ENCODE assay signal across 8 cellular contexts in the genomic region with DNA sequence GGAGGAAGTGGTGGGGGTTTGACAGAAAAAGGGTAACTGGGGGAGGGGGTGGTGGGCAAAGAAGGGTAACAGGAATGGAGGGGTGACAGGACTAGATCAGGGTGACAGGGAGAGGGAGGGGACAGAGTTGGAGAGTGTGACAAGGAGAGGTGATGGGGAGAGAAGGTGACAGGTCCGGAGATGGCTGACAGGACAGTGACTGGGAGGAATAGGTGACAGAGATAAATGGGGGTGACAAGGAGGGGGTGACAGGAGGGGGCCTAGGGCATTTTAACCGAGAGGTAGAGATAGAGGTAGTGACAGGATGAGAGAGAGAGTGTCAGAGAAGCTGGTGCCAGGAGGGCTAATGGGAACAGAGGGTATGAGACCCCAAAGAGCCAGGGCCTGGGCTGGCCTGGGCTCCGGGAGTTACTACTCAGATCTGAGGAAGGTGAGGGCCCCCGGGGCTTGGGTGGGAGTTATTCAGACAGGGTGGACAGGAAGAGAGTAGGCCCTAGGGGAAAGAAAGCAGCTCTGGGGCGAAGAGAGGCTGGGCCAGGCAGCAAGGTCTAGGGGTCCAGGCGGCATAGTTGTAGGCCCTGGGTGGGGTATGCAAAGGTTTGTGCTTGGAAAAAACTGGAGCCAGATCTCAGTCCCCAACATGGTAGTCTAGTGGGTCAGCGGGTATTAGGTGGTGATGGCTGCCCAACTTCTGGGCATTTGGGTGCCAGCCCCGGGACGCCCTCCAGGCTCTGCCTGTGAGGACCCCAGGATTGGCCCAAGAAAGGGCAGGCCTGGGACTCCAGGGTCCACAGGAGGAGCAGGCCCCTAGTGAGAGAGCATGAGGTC. TPM values are rescaled to one million over a fixed set of nuclear protein-coding genes. Genes with fewer than 3 reads are reported as not detected.
DNase-seq lines count a peak whose midpoint lies in the region; ATAC-seq, FAIRE-seq and TF ChIP-seq lines count a peak whose summit lies in the region.

No MANE protein-coding gene starts in this region.

- H3K36me3 Mint-ChIP-seq in CD14-positive monocyte = peaks cover 21 to 32% of the 10 kb centered on the region in 2 donors
- H3K36me3 Mint-ChIP-seq in neural crest cell (ENCODE audit: low read depth) = no peaks in the 10 kb centered on the region

- CTCF ChIA-PET in endothelial cell of umbilical vein (lab: Charles Lee) = interaction anchor here (1.0 to 3.6 kb wide), 6 partner anchors 10 to 27 kb away, joined by 4 to 24 read pairs (median 6); no protein-coding TSS in a partner anchor

- peak; percentile 54 for TF ChIP-seq POLR2A in endothelial cell of umbilical vein (IDR thresholded peaks at IDR 0.05; ENCODE audit: low read depth, low read length)

- H3K9me3 ChIP-seq in MG63 = no peaks in the 10 kb centered on the region
- H3K9me3 ChIP-seq in endothelial cell of umbilical vein (replicated peaks; ENCODE audit: control insufficient read depth, insufficient read depth, low read length) = no peaks in the 10 kb centered on the region

- DNase-seq in CD14-positive monocyte (ENCODE audit: low spot score) (no peak), MG63 (no peak), endothelial cell of umbilical vein (ENCODE audit: low read depth, low spot score) (no peak), neural crest cell (ENCODE audit: low read depth, low spot score) (no peak), hepatic stellate cell (ENCODE audit: low spot score) (no peak)
- no peak for DNase-seq in stimulated activated CD8-positive, alpha-beta memory T cell treated with anti-CD3 and anti-CD28 coated beads, Interleukin-4, amount 100 ng/mL, for 48 hours

- intact Hi-C loops in CD14-positive monocyte (cut with micrococcal nuclease) (loop anchor here (2.0 kb wide), 2 partner anchors 13 to 15 kb away; partner anchors contain the start of gene ERF (in 2 of the 2)), endothelial cell of umbilical vein (cut with micrococcal nuclease) (no loop called here)

- H3K27ac Mint-ChIP-seq in CD14-positive monocyte (peak overlapping the region in 4 of 7 donors; percentile 98 to 99 (median 99)), neural crest cell (ENCODE audit: unreplicated experiment) (peak overlapping the region; percentile 19)

- dilution Hi-C loops in endothelial cell of umbilical vein (cut with MboI; ENCODE audit: extremely low pct_ligation_motif_present, low sequenced_read_pairs) = no loop called here

- H3K4me3 ChIP-seq in MG63 (peak overlapping the region; percentile 98), endothelial cell of umbilical vein (replicated peaks in 1 of 3; ENCODE audit: insufficient read depth in 1 of 3, low read depth in 1 of 3, low read length in 3 of 3) (peak overlapping the region; percentile 11 to 65 (median 57))

- H3K36me3 ChIP-seq in MG63 (peaks cover 22% of the 10 kb centered on the region), endothelial cell of umbilical vein (ENCODE audit: control insufficient read depth in 2 of 2, extremely low read depth in 1 of 2, insufficient read depth in 2 of 2, low read length in 2 of 2) (peaks cover 9 to 28% of the 10 kb centered on the region in 2 experiments)

- H4K20me1 ChIP-seq in endothelial cell of umbilical vein (replicated peaks; ENCODE audit: control insufficient read depth, extremely low read depth, insufficient read depth, low read length) = no peaks in the 10 kb centered on the region

- H3K4me3 Mint-ChIP-seq in CD14-positive monocyte (peak overlapping the region; percentile 84 to 95), neural crest cell (peak overlapping the region; percentile 87)

- H3K27me3 ChIP-seq in MG63 (no peaks in the 10 kb centered on the region), endothelial cell of umbilical vein (ENCODE audit: control insufficient read depth in 2 of 2, insufficient read depth in 2 of 2, low read length in 2 of 2) (no peaks in the 10 kb centered on the region)

- BruUV-seq in endothelial cell of umbilical vein (replicated peaks; lab: Mats Ljungman, UMichigan) = TSS peak; percentile 96

- peak overlapping the region; percentile 62 for H3K4me2 ChIP-seq in endothelial cell of umbilical vein (ENCODE audit: insufficient read depth, low read length)

- H3K9me3 Mint-ChIP-seq in CD14-positive monocyte (peaks cover 0 to 2% (median 0%) of the 10 kb centered on the region in 7 donors), neural crest cell (no peaks in the 10 kb centered on the region)

- H3K4me1 ChIP-seq in endothelial cell of umbilical vein (ENCODE audit: control insufficient read depth, extremely low read depth, insufficient read depth, low read length) = peaks cover 22% of the 10 kb centered on the region

- POLR2A ChIA-PET in endothelial cell of umbilical vein (lab: Charles Lee) = interaction anchor here (1.0 to 1.5 kb wide), 4 partner anchors 10 to 27 kb away, joined by 3 to 7 read pairs (median 6); partner anchors contain the start of gene GSK3A

- peaks cover 33% of the 10 kb centered on the region for H3K79me2 ChIP-seq in endothelial cell of umbilical vein (ENCODE audit: control insufficient read depth, insufficient read depth, low read length)

- H3K27ac ChIP-seq in endothelial cell of umbilical vein (ENCODE audit: insufficient read depth, low read depth, low read length) = peak overlapping the region; percentile 91

- peaks cover 33% of the 10 kb centered on the region for H3K4me1 Mint-ChIP-seq in CD14-positive monocyte
- H3K4me1 Mint-ChIP-seq in neural crest cell = peaks cover 23% of the 10 kb centered on the region

- TF ChIP-seq CTCF in CD14-positive monocyte (IDR thresholded peaks at IDR 0.05) (no peak), endothelial cell of umbilical vein (IDR thresholded peaks at IDR 0.05; ENCODE audit: extremely low read depth in 1 of 2, insufficient read depth in 1 of 2, low read depth in 1 of 2, low read length in 2 of 2) (no peak), neural crest cell (conservative IDR thresholded peaks at IDR 0.05) (no peak)

- peaks cover 0 to 1% (median 0%) of the 10 kb centered on the region in 3 donors for H3K27me3 Mint-ChIP-seq in CD14-positive monocyte (ENCODE audit: low read depth in 3 of 3)
- H3K27me3 Mint-ChIP-seq in neural crest cell (ENCODE audit: low read depth) = no peaks in the 10 kb centered on the region

- H2AFZ ChIP-seq in endothelial cell of umbilical vein (ENCODE audit: low read depth, low read length) = no peak overlapping the region

- no peaks in the 10 kb centered on the region for H3K9me1 ChIP-seq in endothelial cell of umbilical vein (replicated peaks; ENCODE audit: control insufficient read depth, extremely low read depth, insufficient read depth, low read length)

- peak overlapping the region; percentile 87 for H3K9ac ChIP-seq in endothelial cell of umbilical vein (replicated peaks; ENCODE audit: extremely low read depth, insufficient read depth, low read length)

- ATAC-seq in HG03432 (IDR thresholded peaks at IDR 0.05; ENCODE audit: unreplicated experiment) (no peak), HG02588 (IDR thresholded peaks at IDR 0.05; ENCODE audit: unreplicated experiment) (no peak)

- FAIRE-seq in endothelial cell of umbilical vein (lab: Jason Lieb, UNC) = no peak

RNA-seq across cellular contexts. Expression of gene CIC, which starts 0.7 kb away (rescaled TPM):
- polyA plus RNA-seq in CD14-positive monocyte (under 1 TPM; 0.62 to 0.87 TPM), endothelial cell of umbilical vein (18.4 and 23.5 TPM in 2 replicates)
- 5.9 and 15.8 TPM in 2 replicates for total RNA-seq in MG63 (2014; rRNA removed; shearing (Covaris generic); ENCODE audit: low replicate concordance)
- total RNA-seq in endothelial cell of umbilical vein (86.0 and 86.3 TPM in 2 replicates), neural crest cell (91.6 and 93.4 TPM in 2 replicates)
- polyA plus RNA-seq in endothelial cell of umbilical vein (2011; cell fraction: cytosol; rRNA removed) = 15.8 and 26.9 TPM in 2 replicates
- 59.1 and 69.4 TPM in 2 replicates for polyA plus RNA-seq in endothelial cell of umbilical vein (2011; cell fraction: nucleus; rRNA removed)
- polyA plus RNA-seq in endothelial cell of umbilical vein (2012) = 28.9 and 43.8 TPM in 2 replicates
- polyA minus RNA-seq in endothelial cell of umbilical vein = 9.1 and 9.7 TPM in 2 replicates
- polyA minus RNA-seq in endothelial cell of umbilical vein (2011; cell fraction: cytosol; rRNA and poly(A)+ RNA removed) = 11.2 TPM
- 15.3 and 26.1 TPM in 2 replicates for polyA minus RNA-seq in endothelial cell of umbilical vein (2011; cell fraction: nucleus; rRNA and poly(A)+ RNA removed)

RNA-seq across cellular contexts. Expression of gene ERF, which starts 14.8 kb away (rescaled TPM):
- polyA plus RNA-seq in CD14-positive monocyte (1 to 10 TPM; 2.3 to 3.4 TPM), endothelial cell of umbilical vein (102 and 125 TPM in 2 replicates)
- total RNA-seq in MG63 (2014; rRNA removed; shearing (Covaris generic); ENCODE audit: low replicate concordance) = 78.3 and 168 TPM in 2 replicates
- total RNA-seq in endothelial cell of umbilical vein (117 and 130 TPM in 2 replicates), neural crest cell (102 and 105 TPM in 2 replicates)
- polyA plus RNA-seq in endothelial cell of umbilical vein (2011; cell fraction: cytosol; rRNA removed) = 43.3 and 54.3 TPM in 2 replicates
- polyA plus RNA-seq in endothelial cell of umbilical vein (2011; cell fraction: nucleus; rRNA removed) = 130 and 152 TPM in 2 replicates
- 40.7 and 61.9 TPM in 2 replicates for polyA plus RNA-seq in endothelial cell of umbilical vein (2012)
- 76.4 and 95.4 TPM in 2 replicates for polyA minus RNA-seq in endothelial cell of umbilical vein
- 26.5 TPM for polyA minus RNA-seq in endothelial cell of umbilical vein (2011; cell fraction: cytosol; rRNA and poly(A)+ RNA removed)
- polyA minus RNA-seq in endothelial cell of umbilical vein (2011; cell fraction: nucleus; rRNA and poly(A)+ RNA removed) = 38.5 and 45.5 TPM in 2 replicates

RNA-seq across cellular contexts. Expression of gene GSK3A, which starts 27.3 kb away (rescaled TPM):
- 10 to 100 TPM; 12.3 to 14.9 TPM for polyA plus RNA-seq in CD14-positive monocyte
- total RNA-seq in MG63 (2014; rRNA removed; shearing (Covaris generic); ENCODE audit: low replicate concordance) = 24.1 and 27.3 TPM in 2 replicates
- total RNA-seq in endothelial cell of umbilical vein = 48.3 and 49.5 TPM in 2 replicates
- polyA plus RNA-seq in endothelial cell of umbilical vein = 73.7 and 74.7 TPM in 2 replicates
- 43.0 and 46.7 TPM in 2 replicates for polyA plus RNA-seq in endothelial cell of umbilical vein (2011; cell fraction: cytosol; rRNA removed)
- 38.6 and 45.0 TPM in 2 replicates for polyA plus RNA-seq in endothelial cell of umbilical vein (2011; cell fraction: nucleus; rRNA removed)
- 51.1 and 56.5 TPM in 2 replicates for polyA plus RNA-seq in endothelial cell of umbilical vein (2012)
- polyA minus RNA-seq in endothelial cell of umbilical vein = 42.6 and 53.2 TPM in 2 replicates
- 12.4 TPM for polyA minus RNA-seq in endothelial cell of umbilical vein (2011; cell fraction: cytosol; rRNA and poly(A)+ RNA removed)
- 10.8 and 11.8 TPM in 2 replicates for polyA minus RNA-seq in endothelial cell of umbilical vein (2011; cell fraction: nucleus; rRNA and poly(A)+ RNA removed)
- total RNA-seq in neural crest cell = 66.1 and 68.0 TPM in 2 replicates

RNA-seq across cellular contexts. Expression of gene PRR19, which starts 32.2 kb away (rescaled TPM):
- polyA plus RNA-seq in CD14-positive monocyte (under 1 TPM; 0.35 to 0.38 TPM), endothelial cell of umbilical vein (1.4 and 1.9 TPM in 2 replicates)
- 0.13 and 0.76 TPM in 2 replicates for total RNA-seq in MG63 (2014; rRNA removed; shearing (Covaris generic); ENCODE audit: low replicate concordance)
- total RNA-seq in endothelial cell of umbilical vein (1.0 and 1.5 TPM in 2 replicates), neural crest cell (2.2 and 2.8 TPM in 2 replicates)
- 0.98 and 1.0 TPM in 2 replicates for polyA plus RNA-seq in endothelial cell of umbilical vein (2011; cell fraction: cytosol; rRNA removed)
- 0.55 and 0.92 TPM in 2 replicates for polyA plus RNA-seq in endothelial cell of umbilical vein (2011; cell fraction: nucleus; rRNA removed)
- 1.1 and 1.3 TPM in 2 replicates for polyA plus RNA-seq in endothelial cell of umbilical vein (2012)
- 0.53 and 0.62 TPM in 2 replicates for polyA minus RNA-seq in endothelial cell of umbilical vein
- polyA minus RNA-seq in endothelial cell of umbilical vein (2011; cell fraction: cytosol; rRNA and poly(A)+ RNA removed) = not detected
- polyA minus RNA-seq in endothelial cell of umbilical vein (2011; cell fraction: nucleus; rRNA and poly(A)+ RNA removed) = 0.53 and 0.63 TPM in 2 replicates

RNA-seq across cellular contexts. Expression of gene PAFAH1B3, which starts 32.7 kb away (rescaled TPM):
- polyA plus RNA-seq in CD14-positive monocyte = 10 to 100 TPM; 15.3 to 15.5 TPM
- total RNA-seq in MG63 (2014; rRNA removed; shearing (Covaris generic); ENCODE audit: low replicate concordance) = 80.0 and 88.3 TPM in 2 replicates
- 41.4 and 47.6 TPM in 2 replicates for total RNA-seq in endothelial cell of umbilical vein
- 95.0 and 115 TPM in 2 replicates for polyA plus RNA-seq in endothelial cell of umbilical vein
- 60.9 and 62.4 TPM in 2 replicates for polyA plus RNA-seq in endothelial cell of umbilical vein (2011; cell fraction: cytosol; rRNA removed)
- polyA plus RNA-seq in endothelial cell of umbilical vein (2011; cell fraction: nucleus; rRNA removed) = 37.0 and 38.1 TPM in 2 replicates
- 41.4 and 45.7 TPM in 2 replicates for polyA plus RNA-seq in endothelial cell of umbilical vein (2012)
- polyA minus RNA-seq in endothelial cell of umbilical vein = 31.2 and 37.2 TPM in 2 replicates
- 15.9 TPM for polyA minus RNA-seq in endothelial cell of umbilical vein (2011; cell fraction: cytosol; rRNA and poly(A)+ RNA removed)
- polyA minus RNA-seq in endothelial cell of umbilical vein (2011; cell fraction: nucleus; rRNA and poly(A)+ RNA removed) = 5.5 and 10.9 TPM in 2 replicates
- total RNA-seq in neural crest cell = 166 and 173 TPM in 2 replicates
